Comparison of ENCODE assay signal across 9 cellular contexts in genomic region chr5:4941957-4942830, GRCh38.
DNase-seq lines count a peak whose midpoint lies in the region; ATAC-seq and TF ChIP-seq lines count a peak whose summit lies in the region.
"Had no signal": no experiment of that assay in that cellular context is flagged by ENCODE, and none has a peak within 500 bp of the region (broad histone marks: within the 10 kb centered on the region; RNA-seq: fewer than 3 reads in every experiment).

No MANE protein-coding gene starts in this region.

- no peak for ATAC-seq in HG03196 (IDR thresholded peaks at IDR 0.05; ENCODE audit: unreplicated experiment)
- no peak for ATAC-seq in GM19328 (IDR thresholded peaks at IDR 0.05; ENCODE audit: unreplicated experiment)

- no peak overlapping the region for H3K27ac ChIP-seq in OCI-LY3 (ENCODE audit: low read length)
- H3K27ac ChIP-seq: skin epidermis had no signal

- no peaks in the 10 kb centered on the region for H4K20me1 ChIP-seq in OCI-LY3 (ENCODE audit: insufficient read depth, low read length)

- DNase-seq in stimulated activated CD4-positive, alpha-beta T cell treated with anti-CD3 and anti-CD28 coated beads, Interleukin-12 subunit alpha, Interleukin-12 subunit beta, amount 100 ng/mL, for 48 hours (ENCODE audit: low read depth in 2 of 3, low spot score in 1 of 3): peak in 2 of 3 donors; percentile 0 to 5
- no peak for DNase-seq in stimulated activated CD4-positive, alpha-beta T cell treated with anti-CD3 and anti-CD28 coated beads, Interleukin-12 subunit alpha, Interleukin-12 subunit beta, amount 100 ng/mL, for 4 hours
- DNase-seq in germinal center (ENCODE audit: low spot score) (peak; percentile 43), NCI-H187 treated with DMSO at 0.1 percent for 48 hours (lab: John Stamatoyannopoulos, UW) (no peak)
- peak; percentile 2 for DNase-seq in stimulated activated CD8-positive, alpha-beta memory T cell treated with anti-CD3 and anti-CD28 coated beads, Interleukin-15, amount 100 ng/mL, for 24 hours (ENCODE audit: low read depth)

- no peaks in the 10 kb centered on the region for H3K36me3 ChIP-seq in OCI-LY3 (replicated peaks; ENCODE audit: low read depth, low read length)

- no peaks in the 10 kb centered on the region for H3K79me2 ChIP-seq in OCI-LY3 (ENCODE audit: low read length)

- peak overlapping the region; percentile 74; the same call in 1 of the 2 replicates for H2AFZ ChIP-seq in OCI-LY3 (ENCODE audit: low read depth, low read length)

- H3K4me2 ChIP-seq in OCI-LY3 (ENCODE audit: low read length): peak overlapping the region; percentile 56

- H3K27me3 ChIP-seq in OCI-LY3 (ENCODE audit: low read depth, low read length): no peaks in the 10 kb centered on the region

- H3K9ac ChIP-seq in OCI-LY3 (ENCODE audit: low read length): no peak overlapping the region

- no peaks in the 10 kb centered on the region for H3K4me1 ChIP-seq in OCI-LY3 (ENCODE audit: low read length)

- peak; percentile 77 for TF ChIP-seq CTCF in OCI-LY3 (IDR thresholded peaks at IDR 0.05; ENCODE audit: low read depth, low read length)

- H3K4me3 ChIP-seq in OCI-LY3 (ENCODE audit: low read length): peak overlapping the region; percentile 58
- H3K4me3 ChIP-seq: skin epidermis had no signal

- no peaks in the 10 kb centered on the region for H3K9me3 ChIP-seq in OCI-LY3 (ENCODE audit: insufficient read depth, low read length)

Comparison
In these comparisons a context has a peak if more than half of its experiments do, and no peak if none do; other contexts are left out.
1. DNase-seq: peak in stimulated activated CD4-positive, alpha-beta T cell treated with anti-CD3 and anti-CD28 coated beads, Interleukin-12 subunit alpha, Interleukin-12 subunit beta, amount 100 ng/mL, for 48 hours (2 of 3), germinal center (single experiment) and stimulated activated CD8-positive, alpha-beta memory T cell treated with anti-CD3 and anti-CD28 coated beads, Interleukin-15, amount 100 ng/mL, for 24 hours (single experiment); none in stimulated activated CD4-positive, alpha-beta T cell treated with anti-CD3 and anti-CD28 coated beads, Interleukin-12 subunit alpha, Interleukin-12 subunit beta, amount 100 ng/mL, for 4 hours (single experiment) and NCI-H187 treated with DMSO at 0.1 percent for 48 hours (single experiment).